In the genomic region with DNA sequence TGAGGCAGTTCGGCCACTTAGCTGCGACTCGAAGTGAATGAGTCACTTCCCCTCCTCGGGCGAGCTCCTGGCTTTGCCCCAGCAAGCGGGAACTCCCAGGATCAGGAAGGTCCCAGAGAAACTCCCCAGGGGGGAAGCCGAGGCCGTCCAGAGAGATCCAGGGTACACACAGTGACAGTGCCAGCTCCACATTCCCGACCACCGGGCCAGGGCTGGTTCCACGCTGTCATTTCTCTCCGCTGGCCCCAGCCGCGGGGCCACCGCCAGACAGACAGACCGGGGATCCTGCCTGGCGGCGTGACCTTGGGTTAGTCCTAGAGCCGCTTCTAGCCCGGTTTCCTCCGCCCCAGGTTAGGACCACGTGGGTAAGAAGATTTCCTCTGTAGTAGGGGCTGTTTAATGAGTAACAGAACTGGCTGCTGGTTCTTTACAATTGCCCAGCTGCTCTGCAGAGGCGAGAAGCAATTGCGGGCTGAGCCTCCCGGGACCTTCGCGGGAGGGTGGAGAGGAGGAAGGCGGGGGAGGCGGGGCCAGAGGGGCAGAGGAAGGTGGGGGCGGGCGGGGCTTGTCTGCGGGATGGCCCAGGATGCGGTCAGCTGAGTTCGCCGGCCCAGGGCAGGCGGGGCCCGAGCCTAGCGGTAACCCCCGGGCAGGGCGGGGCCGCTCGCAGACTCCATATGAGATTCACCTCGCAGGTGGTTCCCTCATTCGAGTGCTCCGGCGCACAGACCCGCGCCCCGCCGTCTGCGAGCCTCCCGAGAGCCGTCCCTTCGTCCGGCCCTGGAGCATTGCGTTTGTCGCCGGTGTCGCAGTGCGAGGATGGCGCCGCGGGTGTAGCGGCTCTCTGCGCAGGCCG, we compare ENCODE assay signal across 1 cellular context.
TF ChIP-seq lines count a peak whose summit lies in the region.

A gene (plus strand): TSS at position 707 of the 856 bp plus-strand sequence. CDS start 5,519 bp downstream, outside the sequence.

TF ChIP-seq in WTC11, 78 proteins besides CTCF, POLR2A, EP300 and RAD21 (continued from another document):
- TF ChIP-seq, protein P1, sequence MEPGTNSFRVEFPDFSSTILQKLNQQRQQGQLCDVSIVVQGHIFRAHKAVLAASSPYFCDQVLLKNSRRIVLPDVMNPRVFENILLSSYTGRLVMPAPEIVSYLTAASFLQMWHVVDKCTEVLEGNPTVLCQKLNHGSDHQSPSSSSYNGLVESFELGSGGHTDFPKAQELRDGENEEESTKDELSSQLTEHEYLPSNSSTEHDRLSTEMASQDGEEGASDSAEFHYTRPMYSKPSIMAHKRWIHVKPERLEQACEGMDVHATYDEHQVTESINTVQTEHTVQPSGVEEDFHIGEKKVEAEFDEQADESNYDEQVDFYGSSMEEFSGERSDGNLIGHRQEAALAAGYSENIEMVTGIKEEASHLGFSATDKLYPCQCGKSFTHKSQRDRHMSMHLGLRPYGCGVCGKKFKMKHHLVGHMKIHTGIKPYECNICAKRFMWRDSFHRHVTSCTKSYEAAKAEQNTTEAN (CRISPR knock-in tag; IDR thresholded peaks at IDR 0.05): peak; percentile 20; the same call in 1 of the 2 replicates
- TF ChIP-seq ELF4 (CRISPR knock-in tag; IDR thresholded peaks at IDR 0.05; ENCODE audit: low read depth) (no peak), TEAD4 (CRISPR knock-in tag; IDR thresholded peaks at IDR 0.05) (0 out of 2 replicates have a peak, but pooled peaks have one; percentile 38), ZNF263 (CRISPR knock-in tag; IDR thresholded peaks at IDR 0.05; ENCODE audit: low read depth) (no peak), NFATC4 (CRISPR knock-in tag; IDR thresholded peaks at IDR 0.05) (no peak), TEAD1 (CRISPR knock-in tag; IDR thresholded peaks at IDR 0.05) (0 out of 2 replicates have a peak, but pooled peaks have one; percentile 53)
- TF ChIP-seq, protein P2, sequence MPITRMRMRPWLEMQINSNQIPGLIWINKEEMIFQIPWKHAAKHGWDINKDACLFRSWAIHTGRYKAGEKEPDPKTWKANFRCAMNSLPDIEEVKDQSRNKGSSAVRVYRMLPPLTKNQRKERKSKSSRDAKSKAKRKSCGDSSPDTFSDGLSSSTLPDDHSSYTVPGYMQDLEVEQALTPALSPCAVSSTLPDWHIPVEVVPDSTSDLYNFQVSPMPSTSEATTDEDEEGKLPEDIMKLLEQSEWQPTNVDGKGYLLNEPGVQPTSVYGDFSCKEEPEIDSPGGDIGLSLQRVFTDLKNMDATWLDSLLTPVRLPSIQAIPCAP (CRISPR knock-in tag; IDR thresholded peaks at IDR 0.05): no peak
- TF ChIP-seq, protein P3, sequence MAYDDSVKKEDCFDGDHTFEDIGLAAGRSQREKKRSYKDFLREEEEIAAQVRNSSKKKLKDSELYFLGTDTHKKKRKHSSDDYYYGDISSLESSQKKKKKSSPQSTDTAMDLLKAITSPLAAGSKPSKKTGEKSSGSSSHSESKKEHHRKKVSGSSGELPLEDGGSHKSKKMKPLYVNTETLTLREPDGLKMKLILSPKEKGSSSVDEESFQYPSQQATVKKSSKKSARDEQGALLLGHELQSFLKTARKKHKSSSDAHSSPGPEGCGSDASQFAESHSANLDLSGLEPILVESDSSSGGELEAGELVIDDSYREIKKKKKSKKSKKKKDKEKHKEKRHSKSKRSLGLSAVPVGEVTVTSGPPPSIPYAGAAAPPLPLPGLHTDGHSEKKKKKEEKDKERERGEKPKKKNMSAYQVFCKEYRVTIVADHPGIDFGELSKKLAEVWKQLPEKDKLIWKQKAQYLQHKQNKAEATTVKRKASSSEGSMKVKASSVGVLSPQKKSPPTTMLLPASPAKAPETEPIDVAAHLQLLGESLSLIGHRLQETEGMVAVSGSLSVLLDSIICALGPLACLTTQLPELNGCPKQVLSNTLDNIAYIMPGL (CRISPR knock-in tag; IDR thresholded peaks at IDR 0.05): peak; percentile 63; the same call in 1 of the 2 replicates
